In the genomic region with DNA sequence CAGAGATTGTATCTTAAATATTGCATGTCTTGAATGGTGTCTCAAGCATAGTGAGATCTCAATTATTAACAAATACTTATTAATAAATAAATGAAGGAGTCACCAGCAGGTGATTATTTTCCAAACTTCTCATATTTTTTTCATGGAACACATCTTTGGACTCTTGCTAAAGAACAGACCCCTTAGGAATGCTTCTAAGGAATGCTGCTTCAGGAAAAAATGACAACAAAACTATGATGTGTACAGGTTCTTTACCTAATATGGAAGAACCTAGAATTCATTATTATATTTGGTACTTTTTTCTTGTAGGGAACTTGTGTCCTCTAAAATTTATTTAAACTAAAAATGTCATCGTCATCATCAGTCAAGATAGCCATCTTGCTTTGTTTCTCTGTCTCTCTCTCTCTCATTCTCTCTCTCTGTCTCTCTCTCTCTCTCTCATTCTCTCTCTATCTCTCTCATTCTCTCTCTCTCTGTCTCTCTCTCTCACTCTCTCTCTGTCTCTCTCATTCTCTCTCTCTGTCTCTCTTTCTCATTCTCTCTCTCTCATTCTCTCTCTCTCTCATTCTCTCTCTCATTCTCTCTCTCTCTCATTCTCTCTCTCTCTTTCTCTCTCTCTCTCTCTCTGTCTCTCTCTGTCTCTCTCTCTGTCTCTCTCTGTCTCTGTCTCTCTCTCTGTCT, we compare ENCODE assay signal across 24 cellular contexts.
"Had no signal": no experiment of that assay in that cellular context is flagged by ENCODE, and none has a peak within 500 bp of the region (broad histone marks: within the 10 kb centered on the region; RNA-seq: fewer than 3 reads in every experiment).

No MANE protein-coding gene starts in this region.

- H3K27ac Mint-ChIP-seq: activated CD4-positive, alpha-beta T cell treated with anti-CD3 and anti-CD28 coated beads, Interleukin-2, amount 10 ng/mL, durations not matched to agents 24 days and 14 days; activated CD8-positive, alpha-beta memory T cell treated with anti-CD3 and anti-CD28 coated beads, Interleukin-2, amount 10 ng/mL, durations not matched to agents 7 days and 5 days; activated naive CD4-positive, alpha-beta T cell treated with anti-CD3 and anti-CD28 coated beads for 36 hours; activated naive CD8-positive, alpha-beta T cell; activated T-cell treated with anti-CD3 and anti-CD28 coated beads, Interleukin-2, amount 50 U/mL, for 24 hours; activated T-helper 17 cell treated with anti-CD3 and anti-CD28 coated beads, Interleukin-2, amount 50 U/mL, for 72 hours; T-helper 1 cell treated with Interleukin-12 subunit alpha and Interleukin-12 subunit beta and Interleukin-4 antibody, amounts not matched to agents 30 μg/mL and 1 μg/mL, for 36 hours; WTC11 had no signal

- H3K4me3 ChIP-seq: adrenal gland, Peyer's patch, SJCRH30 had no signal

- H3K4me1 ChIP-seq: adrenal gland, SJCRH30 had no signal

- DNase-seq: activated CD4-positive, alpha-beta T cell treated with anti-CD3 and anti-CD28 coated beads for 1 hour; activated CD4-positive, alpha-beta T cell treated with anti-CD3 and anti-CD28 coated beads, Interleukin-2, amount 10 ng/mL, durations not matched to agents 24 days and 14 days; activated CD4-positive, alpha-beta T cell treated with anti-CD3 and anti-CD28 coated beads, Interleukin-2, amount 50 U/mL, for 48 hours; activated CD8-positive, alpha-beta memory T cell treated with anti-CD3 and anti-CD28 coated beads, Interleukin-2, amount 10 ng/mL, durations not matched to agents 7 days and 5 days; activated gamma-delta T cell; activated naive CD4-positive, alpha-beta T cell treated with anti-CD3 and anti-CD28 coated beads for 36 hours; activated T-cell treated with anti-CD3 and anti-CD28 coated beads, Interleukin-2, amount 50 U/mL, for 24 hours; adrenal gland; anterior cingulate cortex; NCI-H1092; NCI-H1417; NCI-H1694; NCI-H2029; NCI-H446; NCI-H524; Peyer's patch; Right ventricle myocardium superior; SJCRH30 had no signal

- H3K27ac ChIP-seq: KMS-11, RWPE1, SJCRH30 had no signal

- H3K4me3 Mint-ChIP-seq: activated CD4-positive, alpha-beta T cell treated with anti-CD3 and anti-CD28 coated beads, Interleukin-2, amount 10 ng/mL, durations not matched to agents 24 days and 14 days; activated CD8-positive, alpha-beta memory T cell treated with anti-CD3 and anti-CD28 coated beads, Interleukin-2, amount 10 ng/mL, durations not matched to agents 7 days and 5 days; activated naive CD4-positive, alpha-beta T cell treated with anti-CD3 and anti-CD28 coated beads for 36 hours; activated naive CD8-positive, alpha-beta T cell; activated T-cell treated with anti-CD3 and anti-CD28 coated beads, Interleukin-2, amount 50 U/mL, for 24 hours; activated T-helper 17 cell treated with anti-CD3 and anti-CD28 coated beads, Interleukin-2, amount 50 U/mL, for 72 hours; T-helper 1 cell treated with Interleukin-12 subunit alpha and Interleukin-12 subunit beta and Interleukin-4 antibody, amounts not matched to agents 30 μg/mL and 1 μg/mL, for 36 hours; WTC11 had no signal

- H3K9me3 ChIP-seq: adrenal gland, Peyer's patch, SJCRH30 had no signal

- H3K27me3 ChIP-seq: adrenal gland, Peyer's patch had no signal

- H3K9me3 Mint-ChIP-seq: activated CD4-positive, alpha-beta T cell treated with anti-CD3 and anti-CD28 coated beads, Interleukin-2, amount 10 ng/mL, durations not matched to agents 24 days and 14 days; activated naive CD4-positive, alpha-beta T cell treated with anti-CD3 and anti-CD28 coated beads for 36 hours; activated T-cell treated with anti-CD3 and anti-CD28 coated beads, Interleukin-2, amount 50 U/mL, for 24 hours; activated T-helper 17 cell treated with anti-CD3 and anti-CD28 coated beads, Interleukin-2, amount 50 U/mL, for 72 hours; T-helper 1 cell treated with Interleukin-12 subunit alpha and Interleukin-12 subunit beta and Interleukin-4 antibody, amounts not matched to agents 30 μg/mL and 1 μg/mL, for 36 hours had no signal

- H3K36me3 Mint-ChIP-seq: activated naive CD8-positive, alpha-beta T cell; WTC11 had no signal

- H3K9ac ChIP-seq: KMS-11 had no signal

- H3K27me3 Mint-ChIP-seq: activated CD8-positive, alpha-beta memory T cell treated with anti-CD3 and anti-CD28 coated beads, Interleukin-2, amount 10 ng/mL, durations not matched to agents 7 days and 5 days; activated naive CD8-positive, alpha-beta T cell; activated T-cell treated with anti-CD3 and anti-CD28 coated beads, Interleukin-2, amount 50 U/mL, for 24 hours; activated T-helper 17 cell treated with anti-CD3 and anti-CD28 coated beads, Interleukin-2, amount 50 U/mL, for 72 hours had no signal

- ATAC-seq: activated CD8-positive, alpha-beta memory T cell treated with anti-CD3 and anti-CD28 coated beads, Interleukin-2, amount 10 ng/mL, durations not matched to agents 7 days and 5 days; activated T-helper 17 cell treated with anti-CD3 and anti-CD28 coated beads, Interleukin-2, amount 50 U/mL, for 72 hours; WTC11 had no signal

- H3K36me3 ChIP-seq: adrenal gland, Peyer's patch, SJCRH30 had no signal

- H3K4me1 Mint-ChIP-seq: WTC11 had no signal

- H3K4me2 ChIP-seq: KMS-11 had no signal
